In genomic region chr14:77738559-77739250, GRCh38 we compare ENCODE assay signal across 9 cellular contexts. TPM values are rescaled to one million over a fixed set of nuclear protein-coding genes. Genes with fewer than 3 reads are reported as not detected.
DNase-seq lines count a peak whose midpoint lies in the region; ATAC-seq and TF ChIP-seq lines count a peak whose summit lies in the region.
"Had no signal": no experiment of that assay in that cellular context is flagged by ENCODE, and none has a peak within 500 bp of the region (broad histone marks: within the 10 kb centered on the region; RNA-seq: fewer than 3 reads in every experiment).

No MANE protein-coding gene starts in this region.

- H3K9me3 Mint-ChIP-seq in activated CD4-positive, alpha-beta T cell treated with anti-CD3 and anti-CD28 coated beads, Interleukin-2, amount 10 ng/mL, durations not matched to agents 7 days and 5 days = no peaks in the 10 kb centered on the region

- no peak for ATAC-seq in aorta (ENCODE audit: low FRiP score)

- no peaks in the 10 kb centered on the region for H3K9me3 ChIP-seq in left ventricle myocardium inferior (replicated peaks)
- no peaks in the 10 kb centered on the region for H3K9me3 ChIP-seq in ascending aorta
- H3K9me3 ChIP-seq in aorta (ENCODE audit: control insufficient read depth, low read length) = no peaks in the 10 kb centered on the region

- 57 to 59% methylated on average over 7 of the region's 7 CpGs for WGBS in aorta, 2 donors

- no peak overlapping the region for H2AFZ ChIP-seq in ACC112 (ENCODE audit: low read length, unreplicated experiment)

- H3K36me3 ChIP-seq in ACC112 (ENCODE audit: insufficient read depth, low read length) (peaks cover 41% of the 10 kb centered on the region), left ventricle myocardium inferior (peaks cover 74% of the 10 kb centered on the region), ascending aorta (peaks cover 66 to 79% of the 10 kb centered on the region in 2 donors), aorta (ENCODE audit: control insufficient read depth in 1 of 2, insufficient read depth in 2 of 2, low read length in 1 of 2) (peaks cover 3 to 8% of the 10 kb centered on the region in 2 donors)

- H3K4me3 ChIP-seq in ACC112 (ENCODE audit: low read depth, low read length) (0 out of 2 replicates have a peak overlapping the region, but pooled peaks have one; percentile 17), left ventricle myocardium inferior (no peak overlapping the region), ascending aorta (no peak overlapping the region), aorta (ENCODE audit: low read length in 2 of 2) (no peak overlapping the region)

- H3K4me1 Mint-ChIP-seq in activated CD4-positive, alpha-beta T cell treated with anti-CD3 and anti-CD28 coated beads, Interleukin-2, amount 10 ng/mL, durations not matched to agents 7 days and 5 days = peaks cover 17% of the 10 kb centered on the region

- H3K27ac ChIP-seq in ACC112 (ENCODE audit: low read depth, low read length) (peak overlapping the region; percentile 39), left ventricle myocardium inferior (replicated peaks) (peak overlapping the region; percentile 5), ascending aorta (no peak overlapping the region), aorta (ENCODE audit: low read depth in 1 of 2, low read length in 2 of 2) (no peak overlapping the region)

- DNase-seq in GM13976 (ENCODE audit: low spot score) = peak; percentile 37
- no peak for DNase-seq in activated CD4-positive, alpha-beta T cell treated with anti-CD3 and anti-CD28 coated beads, Interleukin-2, amount 10 ng/mL, durations not matched to agents 7 days and 5 days
- DNase-seq in left ventricle myocardium inferior = no peak
- no peak for DNase-seq in GM10266 (ENCODE audit: extremely low spot score)
- DNase-seq in ascending aorta (ENCODE audit: low spot score in 2 of 2) = no peak
- DNase-seq in cerebellar nuclear complex (lab: John Stamatoyannopoulos, UW) = no peak
- no peak for DNase-seq in aorta
- DNase-seq: NCI-H1105 had no signal

- no peak for TF ChIP-seq CTCF in GM13976 (IDR thresholded peaks at IDR 0.05; ENCODE audit: borderline replicate concordance, control extremely low read depth, extremely low read depth, insufficient read depth, missing control alignments)
- no peak for TF ChIP-seq CTCF in left ventricle myocardium inferior (IDR thresholded peaks at IDR 0.05; ENCODE audit: borderline replicate concordance)
- no peak for TF ChIP-seq CTCF in GM10266 (IDR thresholded peaks at IDR 0.05; ENCODE audit: control insufficient read depth, insufficient read depth, low read depth, missing control alignments)
- TF ChIP-seq CTCF in ascending aorta (IDR thresholded peaks at IDR 0.05) = no peak

- H3K27me3 ChIP-seq in ACC112 (ENCODE audit: insufficient read depth, low read length) (no peaks in the 10 kb centered on the region), left ventricle myocardium inferior (ENCODE audit: low read depth) (no peaks in the 10 kb centered on the region), ascending aorta (no peaks in the 10 kb centered on the region), aorta (ENCODE audit: control insufficient read depth in 1 of 2, insufficient read depth in 2 of 2, low read length in 1 of 2) (no peaks in the 10 kb centered on the region)

- H3K4me1 ChIP-seq in ACC112 (ENCODE audit: control insufficient read depth, insufficient read depth, low read length, unreplicated experiment) (peaks cover 20% of the 10 kb centered on the region), left ventricle myocardium inferior (peaks cover 17% of the 10 kb centered on the region), ascending aorta (peaks cover 0 to 4% of the 10 kb centered on the region in 2 donors), aorta (ENCODE audit: control insufficient read depth in 1 of 2, insufficient read depth in 2 of 2, low read length in 2 of 2) (no peaks in the 10 kb centered on the region)

- H3K79me2 ChIP-seq in ACC112 (ENCODE audit: control insufficient read depth, insufficient read depth, low read length, unreplicated experiment) = peaks cover 5% of the 10 kb centered on the region

- CTCF ChIA-PET in activated CD4-positive, alpha-beta T cell treated with anti-CD3 and anti-CD28 coated beads, Interleukin-2, amount 10 ng/mL, durations not matched to agents 7 days and 5 days (lab: Charles Lee) = interaction anchor here (0.6 to 1.2 kb wide), 2 partner anchors 27 to 212 kb away, joined by 3 to 5 read pairs; no protein-coding TSS in a partner anchor

- in situ Hi-C loops in GM13976 (cut with MboI; ENCODE audit: low sequenced_read_pairs, unreplicated experiment) = no loop called here

- peaks cover 57% of the 10 kb centered on the region for H3K36me3 Mint-ChIP-seq in activated CD4-positive, alpha-beta T cell treated with anti-CD3 and anti-CD28 coated beads, Interleukin-2, amount 10 ng/mL, durations not matched to agents 7 days and 5 days (ENCODE audit: low read depth)

- no peaks in the 10 kb centered on the region for H3K27me3 Mint-ChIP-seq in activated CD4-positive, alpha-beta T cell treated with anti-CD3 and anti-CD28 coated beads, Interleukin-2, amount 10 ng/mL, durations not matched to agents 7 days and 5 days

- peak overlapping the region; percentile 13 for H3K27ac Mint-ChIP-seq in activated CD4-positive, alpha-beta T cell treated with anti-CD3 and anti-CD28 coated beads, Interleukin-2, amount 10 ng/mL, durations not matched to agents 7 days and 5 days

- POLR2A ChIA-PET in activated CD4-positive, alpha-beta T cell treated with anti-CD3 and anti-CD28 coated beads, Interleukin-2, amount 10 ng/mL, durations not matched to agents 7 days and 5 days (lab: Charles Lee) = no interaction called here

- intact Hi-C loops in left ventricle myocardium inferior (cut with micrococcal nuclease) (no loop called here), ascending aorta (cut with DNase I) (no loop called here), aorta (cut with DNase I) (no loop called here)

- H3K4me3 Mint-ChIP-seq in activated CD4-positive, alpha-beta T cell treated with anti-CD3 and anti-CD28 coated beads, Interleukin-2, amount 10 ng/mL, durations not matched to agents 7 days and 5 days = no peak overlapping the region

RNA-seq across cellular contexts. Expression of gene SNW1, which starts 22.3 kb away (rescaled TPM):
- total RNA-seq in activated CD4-positive, alpha-beta T cell treated with anti-CD3 and anti-CD28 coated beads, Interleukin-2, amount 10 ng/mL, durations not matched to agents 7 days and 5 days = 100 to 1,000 TPM; 114 to 115 TPM
- total RNA-seq in left ventricle myocardium inferior (52.6 TPM), ascending aorta (16.8 TPM), aorta (10 to 100 TPM; 51.4 to 60.5 TPM)
- 10 to 100 TPM; 57.6 to 60.5 TPM for polyA plus RNA-seq in aorta

RNA-seq across cellular contexts. Expression of gene SLIRP, which starts 30.8 kb away (rescaled TPM):
- total RNA-seq in activated CD4-positive, alpha-beta T cell treated with anti-CD3 and anti-CD28 coated beads, Interleukin-2, amount 10 ng/mL, durations not matched to agents 7 days and 5 days = 10 to 100 TPM; 61.9 to 73.6 TPM
- 204 TPM for total RNA-seq in left ventricle myocardium inferior
- total RNA-seq in ascending aorta = 3.1 TPM
- 10 to 100 TPM; 57.3 to 84.4 TPM for total RNA-seq in aorta
- 100 to 1,000 TPM; 238 to 453 TPM for polyA plus RNA-seq in aorta

RNA-seq across cellular contexts. Expression of gene ALKBH1, which starts 30.9 kb away (rescaled TPM):
- 10 to 100 TPM; 12.5 to 13.3 TPM for total RNA-seq in activated CD4-positive, alpha-beta T cell treated with anti-CD3 and anti-CD28 coated beads, Interleukin-2, amount 10 ng/mL, durations not matched to agents 7 days and 5 days
- 14.1 TPM for total RNA-seq in left ventricle myocardium inferior
- 14.5 TPM for total RNA-seq in ascending aorta
- total RNA-seq in aorta = 10 to 100 TPM in 1 of 2 donors, 1 to 10 TPM in 1; 7.4 to 12.6 TPM
- 1 to 10 TPM; 4.6 to 7.2 TPM for polyA plus RNA-seq in aorta

Comparison
In these comparisons a context has a peak if more than half of its experiments do, and no peak if none do; other contexts are left out.
1. H3K27ac ChIP-seq: peak in ACC112 (single experiment) and left ventricle myocardium inferior (single experiment); none in ascending aorta (0 of 2) and aorta (0 of 2).
2. RNA of gene SLIRP, which starts 30.8 kb away (total RNA-seq): 204 TPM in left ventricle myocardium inferior (single experiment), 57.3 to 84.4 TPM in aorta and 61.9 to 73.6 TPM in activated CD4-positive, alpha-beta T cell treated with anti-CD3 and anti-CD28 coated beads, Interleukin-2, amount 10 ng/mL, durations not matched to agents 7 days and 5 days; 3.1 TPM in ascending aorta (single experiment); every median in the first group is over 10 times any median in the second.